In the genomic region with DNA sequence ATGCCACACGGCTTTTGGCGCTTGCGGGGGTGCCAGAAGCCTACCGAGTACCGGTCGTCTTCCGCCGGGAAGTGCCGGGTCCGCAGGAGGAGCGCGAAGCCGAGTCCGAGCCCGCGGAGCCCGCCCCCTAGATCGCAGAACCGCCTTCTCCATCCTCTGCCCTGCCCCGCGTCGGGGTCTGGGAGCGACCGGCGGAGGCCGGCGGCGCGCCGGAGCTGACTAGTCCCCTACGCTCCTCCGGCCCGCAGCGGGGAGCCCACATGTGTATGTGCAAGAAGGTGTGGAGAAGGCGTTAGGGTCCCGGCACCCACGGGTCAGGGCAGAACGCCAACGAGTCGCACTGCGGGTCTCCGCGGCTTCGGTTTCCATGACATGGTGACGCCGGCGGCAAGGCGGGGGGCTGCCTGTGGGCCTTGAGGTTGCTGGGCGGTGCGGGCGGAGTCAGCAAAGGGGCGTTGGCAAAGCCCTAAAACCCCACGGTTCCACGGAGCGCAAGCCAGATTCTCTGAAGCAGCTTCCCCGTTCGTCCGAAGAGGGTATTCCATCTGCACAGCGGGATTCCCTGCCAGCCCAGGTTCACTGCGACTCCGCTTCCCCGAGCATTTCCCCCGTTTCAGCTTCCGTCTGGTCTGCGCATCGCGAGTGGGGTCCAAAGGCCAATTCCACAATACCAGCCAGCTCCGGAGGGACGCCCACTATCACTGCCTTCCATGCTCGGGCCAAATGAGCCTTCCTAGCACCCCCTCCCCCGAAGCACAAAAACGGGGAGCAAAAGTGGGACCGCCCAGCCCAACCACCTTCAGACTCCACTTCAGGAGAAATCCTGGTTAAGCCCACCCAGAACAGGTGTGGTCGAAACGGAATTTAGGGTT, we compare ENCODE assay signal across 9 cellular contexts. TPM values are rescaled to one million over a fixed set of nuclear protein-coding genes. Genes with fewer than 3 reads are reported as not detected.
DNase-seq lines count a peak whose midpoint lies in the region; TF ChIP-seq lines count a peak whose summit lies in the region.
"Had no signal": no experiment of that assay in that cellular context is flagged by ENCODE, and none has a peak within 500 bp of the region (broad histone marks: within the 10 kb centered on the region; RNA-seq: fewer than 3 reads in every experiment).

No MANE protein-coding gene starts in this region.

- peaks cover 0 to 84% (median 77%) of the 10 kb centered on the region in 4 donors for H3K4me1 ChIP-seq in sigmoid colon

- peaks cover 100% of the 10 kb centered on the region for H3K27me3 Mint-ChIP-seq in dendritic cell treated with granulocyte-macrophage colony-stimulating factor and Interleukin-4, amounts not matched to agents 40 ng/mL and 50 ng/mL, for 4 days
- H3K27me3 Mint-ChIP-seq in neural crest cell (ENCODE audit: low read depth) = peaks cover 100% of the 10 kb centered on the region

- H3K4me3 Mint-ChIP-seq in dendritic cell treated with granulocyte-macrophage colony-stimulating factor and Interleukin-4, amounts not matched to agents 40 ng/mL and 50 ng/mL, for 4 days = peak overlapping the region; percentile 15
- peak overlapping the region; percentile 77 for H3K4me3 Mint-ChIP-seq in neural crest cell

- no peaks in the 10 kb centered on the region for H3K36me3 ChIP-seq in sigmoid colon

- intact Hi-C loops in dendritic cell treated with granulocyte-macrophage colony-stimulating factor and Interleukin-4, amounts not matched to agents 40 ng/mL and 50 ng/mL, for 4 days (cut with micrococcal nuclease) = no loop called here
- intact Hi-C loops in sigmoid colon (cut with DNase I) = no loop called here

- peaks cover 80% of the 10 kb centered on the region for H3K4me1 Mint-ChIP-seq in dendritic cell treated with granulocyte-macrophage colony-stimulating factor and Interleukin-4, amounts not matched to agents 40 ng/mL and 50 ng/mL, for 4 days (ENCODE audit: low read depth)
- H3K4me1 Mint-ChIP-seq in neural crest cell = peaks cover 51% of the 10 kb centered on the region

- H3K9me3 Mint-ChIP-seq in dendritic cell treated with granulocyte-macrophage colony-stimulating factor and Interleukin-4, amounts not matched to agents 40 ng/mL and 50 ng/mL, for 4 days = no peaks in the 10 kb centered on the region
- H3K9me3 Mint-ChIP-seq in neural crest cell = no peaks in the 10 kb centered on the region

- WGBS in sigmoid colon, 2 donors = 2 to 3% methylated on average over 75 of the region's 75 CpGs

- DNase-seq in DMS53 (lab: John Stamatoyannopoulos, UW) (peak; percentile 69), DMS53 treated with DMSO at 0.1 percent for 48 hours (lab: John Stamatoyannopoulos, UW; ENCODE audit: unreplicated experiment) (no peak), M059J (ENCODE audit: low read depth) (peak; percentile 61), neural crest cell (ENCODE audit: low read depth, low spot score) (peak; percentile 38), sigmoid colon (no peak), hepatic stellate cell (ENCODE audit: low spot score) (no peak), NCI-H1105 (lab: John Stamatoyannopoulos, UW) (no peak)

- no peak for TF ChIP-seq POLR2A in sigmoid colon (IDR thresholded peaks at IDR 0.05)

- H3K36me3 Mint-ChIP-seq in dendritic cell treated with granulocyte-macrophage colony-stimulating factor and Interleukin-4, amounts not matched to agents 40 ng/mL and 50 ng/mL, for 4 days (ENCODE audit: low read depth) = no peaks in the 10 kb centered on the region
- H3K36me3 Mint-ChIP-seq in neural crest cell (ENCODE audit: low read depth) = no peaks in the 10 kb centered on the region

- peak overlapping the region in 1 of 4 donors; percentile 2 for H3K4me3 ChIP-seq in sigmoid colon

- TF ChIP-seq CTCF in neural crest cell (conservative IDR thresholded peaks at IDR 0.05) = no peak
- no peak for TF ChIP-seq CTCF in sigmoid colon (IDR thresholded peaks at IDR 0.05)

- H3K9me3 ChIP-seq in sigmoid colon = no peaks in the 10 kb centered on the region

- H3K27ac Mint-ChIP-seq in dendritic cell treated with granulocyte-macrophage colony-stimulating factor and Interleukin-4, amounts not matched to agents 40 ng/mL and 50 ng/mL, for 4 days = no peak overlapping the region
- no peak overlapping the region for H3K27ac Mint-ChIP-seq in neural crest cell (ENCODE audit: unreplicated experiment)

- H3K27me3 ChIP-seq in sigmoid colon = peaks cover 98 to 100% (median 100%) of the 10 kb centered on the region in 3 donors

- no peak overlapping the region for H3K27ac ChIP-seq in sigmoid colon

- TF ChIP-seq EP300 in sigmoid colon (IDR thresholded peaks at IDR 0.05) = no peak

RNA-seq across cellular contexts. Expression of gene LHX1, which starts 2.3 kb away (rescaled TPM):
- 0.81 and 3.5 TPM in 2 replicates for total RNA-seq in M059J (2014; rRNA removed; shearing (Covaris generic))
- 0.43 and 1.1 TPM in 2 replicates for total RNA-seq in neural crest cell
- not detected for total RNA-seq in sigmoid colon
- polyA plus RNA-seq in sigmoid colon = not detected
- total RNA-seq: chondrocyte had no signal

RNA-seq across cellular contexts. Expression of gene AATF, which starts 13.8 kb away (rescaled TPM):
- total RNA-seq in M059J (2014; rRNA removed; shearing (Covaris generic)) = 28.6 and 43.5 TPM in 2 replicates
- total RNA-seq in neural crest cell = 68.3 and 68.7 TPM in 2 replicates
- 10 to 100 TPM; 32.4 to 38.3 (median 34.6) TPM for total RNA-seq in sigmoid colon
- polyA plus RNA-seq in sigmoid colon = 10 to 100 TPM; 27.6 to 38.1 (median 30.1) TPM

Comparison
In these comparisons a context has a peak if more than half of its experiments do, and no peak if none do; other contexts are left out.
1. DNase-seq: peak in DMS53 (single experiment), M059J (single experiment) and neural crest cell (single experiment); none in DMS53 treated with DMSO at 0.1 percent for 48 hours (single experiment), sigmoid colon (single experiment), hepatic stellate cell (single experiment) and NCI-H1105 (single experiment).